Comparison of ENCODE assay signal across 24 cellular contexts in genomic region chr5:116088062-116088461, GRCh38. TPM values are rescaled to one million over a fixed set of nuclear protein-coding genes. Genes with fewer than 3 reads are reported as not detected.
"Had no signal": no experiment of that assay in that cellular context is flagged by ENCODE, and none has a peak within 500 bp of the region (broad histone marks: within the 10 kb centered on the region; RNA-seq: fewer than 3 reads in every experiment).

No MANE protein-coding gene starts in this region.

- H3K27ac Mint-ChIP-seq: activated CD4-positive, alpha-beta memory T cell treated with anti-CD3 and anti-CD28 coated beads, Interleukin-2, amount 10 ng/mL, durations not matched to agents 7 days and 5 days; stimulated activated naive CD8-positive, alpha-beta T cell treated with anti-CD3 and anti-CD28 coated beads, Interleukin-15, Interleukin-2, amounts not matched to agents 100 ng/mL and 50 ng/mL, for 24 hours had no signal

- H3K27me3 ChIP-seq: body of pancreas, esophagus squamous epithelium, upper lobe of left lung had no signal

- H3K9me3 Mint-ChIP-seq: activated CD4-positive, alpha-beta memory T cell treated with anti-CD3 and anti-CD28 coated beads, Interleukin-2, amount 10 ng/mL, durations not matched to agents 7 days and 5 days; activated T-cell treated with anti-CD3 and anti-CD28 coated beads, Interleukin-2, amount 50 U/mL, for 4 hours; stimulated activated naive CD8-positive, alpha-beta T cell treated with anti-CD3 and anti-CD28 coated beads, Interleukin-15, Interleukin-2, amounts not matched to agents 100 ng/mL and 50 ng/mL, for 24 hours had no signal

- H3K9me3 ChIP-seq: body of pancreas, esophagus squamous epithelium, prostate gland, upper lobe of left lung had no signal

- H3K4me3 ChIP-seq: body of pancreas, coronary artery, esophagus squamous epithelium, prostate gland, skin epidermis, upper lobe of left lung had no signal

- H3K36me3 ChIP-seq: prostate gland had no signal

- H3K4me1 ChIP-seq: prostate gland had no signal

- H3K27ac ChIP-seq: body of pancreas, coronary artery, esophagus squamous epithelium, prostate gland, skin epidermis, upper lobe of left lung, WERI-Rb-1 had no signal

- H3K27me3 Mint-ChIP-seq: activated CD4-positive, alpha-beta memory T cell treated with anti-CD3 and anti-CD28 coated beads, Interleukin-2, amount 10 ng/mL, durations not matched to agents 7 days and 5 days; activated naive CD8-positive, alpha-beta T cell; stimulated activated naive CD8-positive, alpha-beta T cell treated with anti-CD3 and anti-CD28 coated beads, Interleukin-15, Interleukin-2, amounts not matched to agents 100 ng/mL and 50 ng/mL, for 24 hours had no signal

- H3K4me3 Mint-ChIP-seq: activated CD4-positive, alpha-beta memory T cell treated with anti-CD3 and anti-CD28 coated beads, Interleukin-2, amount 10 ng/mL, durations not matched to agents 7 days and 5 days; activated naive CD8-positive, alpha-beta T cell; activated T-cell treated with anti-CD3 and anti-CD28 coated beads, Interleukin-2, amount 50 U/mL, for 4 hours; stimulated activated naive CD8-positive, alpha-beta T cell treated with anti-CD3 and anti-CD28 coated beads, Interleukin-15, Interleukin-2, amounts not matched to agents 100 ng/mL and 50 ng/mL, for 24 hours had no signal

- DNase-seq: activated CD4-positive, alpha-beta memory T cell treated with anti-CD3 and anti-CD28 coated beads, Interleukin-2, amount 10 ng/mL, durations not matched to agents 7 days and 5 days; activated effector memory CD4-positive, alpha-beta T cell treated with Interleukin-2 at 50 U/mL for 16 hours; activated T-cell treated with anti-CD3 and anti-CD28 coated beads, Interleukin-2, amount 50 U/mL, for 4 hours; amniotic stem cell; body of pancreas; central memory CD4-positive, alpha-beta T cell; effector CD4-positive, alpha-beta T cell; esophagus squamous epithelium; head of caudate nucleus; right cardiac atrium; stimulated activated CD4-positive, alpha-beta T cell treated with anti-CD3 and anti-CD28 coated beads, Interleukin-15, amount 100 ng/mL, for 24 hours; stimulated activated CD4-positive, alpha-beta T cell treated with anti-CD3 and anti-CD28 coated beads, Interleukin-4, amount 100 ng/mL, for 24 hours; upper lobe of left lung; WERI-Rb-1 had no signal

RNA-seq across cellular contexts. Expression of gene ARL14EPL, which starts 55.8 kb away (rescaled TPM):
- total RNA-seq: activated CD4-positive, alpha-beta memory T cell treated with anti-CD3 and anti-CD28 coated beads, Interleukin-2, amount 10 ng/mL, durations not matched to agents 7 days and 5 days; activated T-cell treated with anti-CD3 and anti-CD28 coated beads, Interleukin-2, amount 50 U/mL, for 4 hours; body of pancreas; esophagus squamous epithelium; liver; mesenteric fat pad; osteoblast; prostate gland; right cardiac atrium; T-helper 1 cell treated with Interleukin-12 subunit alpha and Interleukin-12 subunit beta and Interleukin-4 antibody, amounts not matched to agents 30 ng/mL and 1 ng/mL, for 36 hours; temporal lobe; upper lobe of left lung had no signal
- polyA plus RNA-seq: liver, right cardiac atrium had no signal
